In genomic region chr17:69783865-69784264, GRCh38 we compare ENCODE assay signal across 33 cellular contexts.
"Had no signal": no experiment of that assay in that cellular context is flagged by ENCODE, and none has a peak within 500 bp of the region (broad histone marks: within the 10 kb centered on the region; RNA-seq: fewer than 3 reads in every experiment).

No MANE protein-coding gene starts in this region.

- H3K27me3 ChIP-seq: adrenal gland, ascending aorta, body of pancreas, brain microvascular endothelial cell, breast epithelium, cardiac muscle cell had no signal

- H3K27ac ChIP-seq: adrenal gland, ascending aorta, body of pancreas, brain microvascular endothelial cell, breast epithelium, cardiac muscle cell had no signal

- ATAC-seq: activated naive CD4-positive, alpha-beta T cell treated with anti-CD3 and anti-CD28 coated beads, Interleukin-2, amount 50 U/mL, for 72 hours; activated naive CD8-positive, alpha-beta T cell treated with anti-CD3 and anti-CD28 coated beads, Interleukin-2, amount 50 U/mL, for 24 hours; activated T-cell treated with anti-CD3 and anti-CD28 coated beads, Interleukin-2, amount 50 U/mL, for 4 hours; activated T-cell treated with anti-CD3 and anti-CD28 coated beads, Interleukin-2, amount 50 U/mL, for 72 hours; activated T-helper 17 cell treated with anti-CD3 and anti-CD28 coated beads, Interleukin-2, amount 50 U/mL, for 72 hours; body of pancreas had no signal

- DNase-seq: activated effector memory CD4-positive, alpha-beta T cell treated with anti-CD3 and anti-CD28 coated beads, Interleukin-2, amount 50 U/mL, for 16 hours; activated effector memory CD4-positive, alpha-beta T cell treated with Interleukin-2 at 50 U/mL for 16 hours; activated gamma-delta T cell; activated gamma-delta T cell treated with Interleukin-2 at 50 U/mL for 16 hours; activated naive CD4-positive, alpha-beta T cell; activated naive CD4-positive, alpha-beta T cell treated with anti-CD3 and anti-CD28 coated beads for 36 hours; activated naive CD4-positive, alpha-beta T cell treated with anti-CD3 and anti-CD28 coated beads, Interleukin-2, amount 10 ng/mL, durations not matched to agents 7 days and 5 days; activated naive CD4-positive, alpha-beta T cell treated with anti-CD3 and anti-CD28 coated beads, Interleukin-2, amount 50 U/mL, for 16 hours; activated naive CD4-positive, alpha-beta T cell treated with Interleukin-2 at 50 U/mL for 16 hours; activated naive CD8-positive, alpha-beta T cell treated with anti-CD3 and anti-CD28 coated beads for 36 hours; activated naive CD8-positive, alpha-beta T cell treated with anti-CD3 and anti-CD28 coated beads, Interleukin-2, amount 10 ng/mL, durations not matched to agents 7 days and 5 days; activated naive CD8-positive, alpha-beta T cell treated with anti-CD3 and anti-CD28 coated beads, Interleukin-2, amount 50 U/mL, for 24 hours; activated T-cell treated with anti-CD3 and anti-CD28 coated beads, Interleukin-2, amount 50 U/mL, for 24 hours; activated T-cell treated with anti-CD3 and anti-CD28 coated beads, Interleukin-2, amount 50 U/mL, for 4 hours; activated T-cell treated with anti-CD3 and anti-CD28 coated beads, Interleukin-2, amount 50 U/mL, for 48 hours; activated T-cell treated with anti-CD3 and anti-CD28 coated beads, Interleukin-2, amount 50 U/mL, for 72 hours; adrenal gland; amniotic stem cell; amygdala; anterior cingulate cortex; aorta; body of pancreas; brain microvascular endothelial cell; caudate nucleus; central memory CD4-positive, alpha-beta T cell; cerebellar nuclear complex had no signal

- H3K4me1 ChIP-seq: adrenal gland, ascending aorta, body of pancreas, breast epithelium had no signal

- H3K36me3 ChIP-seq: adrenal gland, ascending aorta, brain microvascular endothelial cell, breast epithelium, cardiac muscle cell had no signal

- FAIRE-seq: astrocyte, bronchial epithelial cell had no signal

- H3K9me3 ChIP-seq: adrenal gland, ascending aorta had no signal

- H3K4me3 ChIP-seq: adrenal gland, ascending aorta, body of pancreas, breast epithelium, cardiac muscle cell had no signal
